ENCODE assay signal across 1 cellular context in the genomic region with DNA sequence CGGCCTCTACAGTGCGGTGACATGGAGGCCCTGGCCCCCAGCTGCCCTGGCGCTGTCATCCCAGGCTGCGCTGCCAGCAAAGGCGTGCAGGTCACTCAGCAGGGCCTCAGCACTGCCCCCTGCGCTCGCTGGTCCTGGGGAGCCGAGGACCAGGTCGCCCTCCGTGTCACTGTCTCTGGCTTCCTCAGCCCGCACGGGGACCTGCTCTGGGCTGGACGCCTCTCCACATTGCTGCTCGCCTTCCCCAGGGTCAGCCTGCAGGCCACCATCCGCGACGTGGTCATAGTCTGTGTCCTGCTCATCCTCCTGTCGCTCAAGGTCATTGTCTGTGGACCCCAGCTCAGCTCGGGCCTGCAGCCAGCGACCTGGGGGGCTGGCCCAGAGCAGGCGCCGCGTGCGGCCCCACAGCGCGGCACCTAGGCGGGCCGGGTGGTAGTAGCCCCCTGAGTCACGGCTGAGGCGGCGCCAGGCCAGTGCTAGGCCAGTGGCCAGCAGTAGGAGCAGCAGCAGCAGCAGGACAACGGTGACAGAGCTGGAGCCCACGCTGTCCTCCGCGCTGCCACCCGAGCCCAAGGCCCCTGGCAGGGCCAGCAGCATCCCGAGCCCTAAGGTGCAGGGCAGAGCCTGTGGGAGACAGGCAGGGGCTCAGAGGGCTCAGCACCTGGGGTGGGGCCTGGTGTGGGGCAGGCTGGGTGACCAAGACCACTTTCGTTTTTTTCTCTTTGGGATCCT.
TF ChIP-seq lines count a peak whose summit lies in the region.

No MANE protein-coding gene starts in this region.

TF ChIP-seq in H1, 55 proteins besides CTCF, POLR2A, EP300 and RAD21:
- TF ChIP-seq SAP30 (IDR thresholded peaks at IDR 0.05; ENCODE audit: insufficient read depth, insufficient replicate concordance, low read length) (no peak), ATF2 (IDR thresholded peaks at IDR 0.05; ENCODE audit: low read length) (no peak), TBP (IDR thresholded peaks at IDR 0.05; ENCODE audit: low read depth, low read length) (no peak), POLR2AphosphoS5 (IDR thresholded peaks at IDR 0.05; ENCODE audit: low read depth, low read length) (no peak), TAF1 (IDR thresholded peaks at IDR 0.05; ENCODE audit: low read depth, low read length) (no peak), CEBPB (IDR thresholded peaks at IDR 0.05; ENCODE audit: low read depth, low read length) (no peak), RFX5 (IDR thresholded peaks at IDR 0.05; ENCODE audit: borderline replicate concordance, low read depth, low read length) (no peak), CTBP2 (IDR thresholded peaks at IDR 0.05; ENCODE audit: borderline replicate concordance, insufficient read depth, insufficient read length, low read length) (no peak), CHD2 (IDR thresholded peaks at IDR 0.05; ENCODE audit: low read length) (no peak), TAF7 (optimal IDR thresholded peaks at IDR 0.05; ENCODE audit: borderline replicate concordance, low read depth, low read length) (no peak), USF2 (IDR thresholded peaks at IDR 0.05; ENCODE audit: low read length) (no peak), SP1 (IDR thresholded peaks at IDR 0.05; ENCODE audit: low read depth, low read length) (no peak), SIX5 (IDR thresholded peaks at IDR 0.05; ENCODE audit: low read depth, low read length) (no peak), HDAC2 (IDR thresholded peaks at IDR 0.05; ENCODE audit: borderline replicate concordance in 1 of 2, low read depth in 2 of 2, low read length in 2 of 2) (no peak), KDM5A (IDR thresholded peaks at IDR 0.05; ENCODE audit: low read length) (no peak), ZNF274 (IDR thresholded peaks at IDR 0.05; ENCODE audit: borderline replicate concordance, extremely low read depth, low read length) (no peak)
